28 cellular contexts compared by ENCODE assay signal in the genomic region with DNA sequence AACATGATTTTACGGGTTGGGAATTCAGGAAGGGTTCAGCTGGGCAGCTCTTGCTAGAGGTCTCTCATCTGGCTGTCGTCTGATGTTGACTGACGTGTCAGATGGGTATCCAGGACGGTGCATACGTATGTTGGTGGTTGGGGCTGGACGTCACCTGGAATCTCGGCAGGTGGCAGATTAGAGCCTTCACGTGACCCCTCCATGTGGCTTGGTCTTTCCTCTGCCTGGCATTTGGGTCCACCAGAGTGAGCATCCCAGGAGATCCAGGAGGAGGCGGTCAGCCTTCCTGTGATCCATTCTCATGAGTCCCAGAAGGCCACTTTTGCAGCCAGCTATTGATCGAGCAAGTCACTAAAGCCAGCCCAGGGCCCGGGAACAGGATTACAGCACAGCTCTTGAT.
"Had no signal": no experiment of that assay in that cellular context is flagged by ENCODE, and none has a peak within 500 bp of the region (broad histone marks: within the 10 kb centered on the region; RNA-seq: fewer than 3 reads in every experiment).

No MANE protein-coding gene starts in this region.

- H3K4me3 Mint-ChIP-seq: naive B cell; natural killer cell; nephron; neural progenitor cell; stimulated activated effector memory CD8-positive, alpha-beta T cell treated with anti-CD3 and anti-CD28 coated beads, Interleukin-12 subunit alpha, Interleukin-12 subunit beta, amount 100 ng/mL, for 72 hours; stimulated activated naive B cell treated with anti-CD40 and anti-IgM and Interleukin-4, amounts not matched to agents 10 μg/mL and 1 μg/mL and 100 μg/mL, for 72 hours; stimulated activated naive CD8-positive, alpha-beta T cell treated with anti-CD3 and anti-CD28 coated beads, Interleukin-15, Interleukin-2, amounts not matched to agents 100 ng/mL and 50 ng/mL, for 24 hours; type B pancreatic cell had no signal

- H3K4me1 Mint-ChIP-seq: naive B cell; natural killer cell; stimulated activated effector memory CD8-positive, alpha-beta T cell treated with anti-CD3 and anti-CD28 coated beads, Interleukin-12 subunit alpha, Interleukin-12 subunit beta, amount 100 ng/mL, for 72 hours; stimulated activated naive B cell treated with anti-CD40 and anti-IgM and Interleukin-4, amounts not matched to agents 10 μg/mL and 1 μg/mL and 100 μg/mL, for 72 hours had no signal

- H3K27me3 ChIP-seq: neural progenitor cell, ovary, thyroid gland, vagina had no signal

- H3K4me3 ChIP-seq: neural progenitor cell, ovary, psoas muscle, stomach, thoracic aorta, thyroid gland, tibial nerve, upper lobe of right lung, vagina had no signal

- ATAC-seq: natural killer cell; psoas muscle; right cardiac atrium; sciatic nerve; stimulated activated effector memory CD8-positive, alpha-beta T cell treated with anti-CD3 and anti-CD28 coated beads, Interleukin-12 subunit alpha, Interleukin-12 subunit beta, amount 100 ng/mL, for 72 hours; stimulated activated naive B cell treated with anti-CD40 and anti-IgM and Interleukin-4, amounts not matched to agents 10 μg/mL and 1 μg/mL and 100 μg/mL, for 72 hours; upper lobe of right lung had no signal

- H3K9ac ChIP-seq: neural progenitor cell, parathyroid adenoma had no signal

- H3K4me1 ChIP-seq: neural progenitor cell, parathyroid adenoma, psoas muscle, thyroid gland, upper lobe of right lung, vagina had no signal

- H3K4me2 ChIP-seq: neural progenitor cell had no signal

- H3K27ac Mint-ChIP-seq: natural killer cell; nephron; neural progenitor cell; progenitor cell of endocrine pancreas; stimulated activated effector memory CD8-positive, alpha-beta T cell treated with anti-CD3 and anti-CD28 coated beads, Interleukin-12 subunit alpha, Interleukin-12 subunit beta, amount 100 ng/mL, for 72 hours; stimulated activated naive B cell treated with anti-CD40 and anti-IgM and Interleukin-4, amounts not matched to agents 10 μg/mL and 1 μg/mL and 100 μg/mL, for 72 hours; stimulated activated naive CD8-positive, alpha-beta T cell treated with anti-CD3 and anti-CD28 coated beads, Interleukin-15, Interleukin-2, amounts not matched to agents 100 ng/mL and 50 ng/mL, for 24 hours; type B pancreatic cell had no signal

- H3K79me2 ChIP-seq: parathyroid adenoma had no signal

- H3K27ac ChIP-seq: neural progenitor cell, ovary, parathyroid adenoma, psoas muscle, stomach, thoracic aorta, thyroid gland, tibial nerve, upper lobe of right lung, vagina had no signal

- DNase-seq: naive B cell; natural killer cell; occipital lobe; ovary; posterior cingulate gyrus; psoas muscle; right cardiac atrium; small intestine; stimulated activated CD4-positive, alpha-beta T cell treated with anti-CD3 and anti-CD28 coated beads, Interleukin-15, amount 100 ng/mL, for 24 hours; stimulated activated CD4-positive, alpha-beta T cell treated with anti-CD3 and anti-CD28 coated beads, Interleukin-2, amount 100 ng/mL, for 24 hours; stimulated activated CD4-positive, alpha-beta T cell treated with anti-CD3 and anti-CD28 coated beads, Interleukin-2, amount 100 ng/mL, for 48 hours; stimulated activated CD4-positive, alpha-beta T cell treated with anti-CD3 and anti-CD28 coated beads, Interleukin-4, amount 100 ng/mL, for 24 hours; stimulated activated naive B cell treated with anti-CD40 and anti-IgM and Interleukin-4, amounts not matched to agents 10 μg/mL and 1 μg/mL and 100 μg/mL, for 72 hours; stimulated activated naive CD4-positive, alpha-beta T cell treated with Interleukin-2 at 50 U/mL for 16 hours; stomach; thyroid gland; upper lobe of right lung had no signal

- H3K36me3 Mint-ChIP-seq: naive B cell; natural killer cell; neural progenitor cell; stimulated activated effector memory CD8-positive, alpha-beta T cell treated with anti-CD3 and anti-CD28 coated beads, Interleukin-12 subunit alpha, Interleukin-12 subunit beta, amount 100 ng/mL, for 72 hours; stimulated activated naive B cell treated with anti-CD40 and anti-IgM and Interleukin-4, amounts not matched to agents 10 μg/mL and 1 μg/mL and 100 μg/mL, for 72 hours; type B pancreatic cell had no signal

- H3K9me3 Mint-ChIP-seq: naive B cell; natural killer cell; nephron; neural progenitor cell; stimulated activated effector memory CD8-positive, alpha-beta T cell treated with anti-CD3 and anti-CD28 coated beads, Interleukin-12 subunit alpha, Interleukin-12 subunit beta, amount 100 ng/mL, for 72 hours; stimulated activated naive B cell treated with anti-CD40 and anti-IgM and Interleukin-4, amounts not matched to agents 10 μg/mL and 1 μg/mL and 100 μg/mL, for 72 hours; stimulated activated naive CD8-positive, alpha-beta T cell treated with anti-CD3 and anti-CD28 coated beads, Interleukin-15, Interleukin-2, amounts not matched to agents 100 ng/mL and 50 ng/mL, for 24 hours; type B pancreatic cell had no signal

- H3K36me3 ChIP-seq: neural progenitor cell, ovary, stomach, thoracic aorta, thyroid gland, tibial nerve, upper lobe of right lung, vagina had no signal

- H2AFZ ChIP-seq: neural progenitor cell, parathyroid adenoma had no signal

- H3K9me3 ChIP-seq: ovary, psoas muscle, stomach, thoracic aorta, thyroid gland, tibial nerve, upper lobe of right lung, vagina had no signal

- FAIRE-seq: small intestine had no signal
